In the genomic region with DNA sequence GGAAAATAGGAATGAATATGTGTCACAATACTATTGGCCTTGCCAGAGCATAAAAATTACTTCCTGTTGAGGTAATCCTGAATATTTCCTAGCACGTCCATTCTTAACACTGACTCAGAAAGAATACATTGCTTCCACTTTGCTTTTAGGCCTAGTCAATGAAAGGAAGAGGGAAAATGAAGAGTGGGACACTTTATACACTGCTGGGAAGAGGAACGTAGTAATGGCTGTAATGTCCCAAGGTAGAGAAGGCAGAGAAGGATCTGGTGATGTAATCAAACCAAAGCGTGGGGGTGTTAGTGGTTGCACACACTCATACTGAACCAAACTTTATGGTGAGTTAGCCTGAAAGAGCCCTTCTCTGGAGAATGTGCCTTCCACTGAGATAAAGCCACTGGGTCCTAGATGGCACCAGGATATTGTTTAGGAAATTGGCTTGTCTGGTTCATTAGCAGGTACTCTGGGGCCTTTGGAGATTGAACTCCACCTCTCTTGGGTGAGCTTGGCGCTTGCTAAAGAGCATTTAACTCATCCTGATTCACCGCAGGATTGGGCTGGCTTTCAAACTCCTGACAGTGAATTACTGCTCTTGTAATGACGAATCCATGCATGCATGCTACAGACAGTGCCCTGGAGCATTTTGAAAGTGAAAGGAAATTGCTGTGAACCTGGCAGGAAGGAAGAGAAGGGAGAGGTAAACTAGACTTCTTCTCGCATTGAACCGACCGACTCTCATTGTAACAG, we compare ENCODE assay signal across 8 cellular contexts.
DNase-seq lines count a peak whose midpoint lies in the region; ATAC-seq, FAIRE-seq and TF ChIP-seq lines count a peak whose summit lies in the region.

No MANE protein-coding gene starts in this region.

- CTCF ChIA-PET in activated CD8-positive, alpha-beta memory T cell treated with anti-CD3 and anti-CD28 coated beads, Interleukin-2, amount 10 ng/mL, durations not matched to agents 7 days and 5 days (lab: Charles Lee), result no interaction called here
- CTCF ChIA-PET in endothelial cell of umbilical vein (lab: Charles Lee), result no interaction called here

- no peak for FAIRE-seq in endothelial cell of umbilical vein (lab: Jason Lieb, UNC)

- TF ChIP-seq POLR2A in endothelial cell of umbilical vein (IDR thresholded peaks at IDR 0.05; ENCODE audit: low read depth, low read length), result no peak
- TF ChIP-seq POLR2A in sigmoid colon (IDR thresholded peaks at IDR 0.05), result no peak

- no peak for TF ChIP-seq CTCF in endothelial cell of umbilical vein (IDR thresholded peaks at IDR 0.05; ENCODE audit: extremely low read depth in 1 of 2, insufficient read depth in 1 of 2, low read depth in 1 of 2, low read length in 2 of 2)
- TF ChIP-seq CTCF in sigmoid colon (IDR thresholded peaks at IDR 0.05), result no peak

- BruUV-seq in endothelial cell of umbilical vein (replicated peaks; lab: Mats Ljungman, UMichigan), result no TSS peak

- H3K4me2 ChIP-seq in endothelial cell of umbilical vein (ENCODE audit: insufficient read depth, low read length), result peak overlapping the region; percentile 43

- no peak for TF ChIP-seq EP300 in sigmoid colon (IDR thresholded peaks at IDR 0.05)

- 24 to 60% methylated on average over 9 of the region's 9 CpGs for WGBS in sigmoid colon, 2 donors

- no peak overlapping the region for H3K4me3 Mint-ChIP-seq in activated CD8-positive, alpha-beta memory T cell treated with anti-CD3 and anti-CD28 coated beads, Interleukin-2, amount 10 ng/mL, durations not matched to agents 7 days and 5 days

- intact Hi-C loops in endothelial cell of umbilical vein (cut with micrococcal nuclease), result loop anchor here (1.0 kb wide), 2 partner anchors 15 to 39 kb away; no protein-coding TSS in a partner anchor
- intact Hi-C loops in sigmoid colon (cut with DNase I), result no loop called here

- no peaks in the 10 kb centered on the region for H3K79me2 ChIP-seq in endothelial cell of umbilical vein (ENCODE audit: control insufficient read depth, insufficient read depth, low read length)

- H3K27ac Mint-ChIP-seq in activated CD8-positive, alpha-beta memory T cell treated with anti-CD3 and anti-CD28 coated beads, Interleukin-2, amount 10 ng/mL, durations not matched to agents 7 days and 5 days, result peak overlapping the region; percentile 64

- no peaks in the 10 kb centered on the region for H3K36me3 ChIP-seq in endothelial cell of umbilical vein (ENCODE audit: control insufficient read depth in 2 of 2, extremely low read depth in 1 of 2, insufficient read depth in 2 of 2, low read length in 2 of 2)
- H3K36me3 ChIP-seq in sigmoid colon, result no peaks in the 10 kb centered on the region

- no peak overlapping the region for H3K9ac ChIP-seq in endothelial cell of umbilical vein (replicated peaks; ENCODE audit: extremely low read depth, insufficient read depth, low read length)

- no peaks in the 10 kb centered on the region for H4K20me1 ChIP-seq in endothelial cell of umbilical vein (replicated peaks; ENCODE audit: control insufficient read depth, extremely low read depth, insufficient read depth, low read length)

- DNase-seq in activated CD8-positive, alpha-beta memory T cell treated with anti-CD3 and anti-CD28 coated beads, Interleukin-2, amount 10 ng/mL, durations not matched to agents 7 days and 5 days, result peak; percentile 45
- no peak for DNase-seq in activated CD8-positive, alpha-beta memory T cell treated with anti-CD3 and anti-CD28 coated beads, Interleukin-2, amount 50 U/mL, for 48 hours
- DNase-seq in RKO (ENCODE audit: low spot score), result peak; percentile 99
- DNase-seq in endothelial cell of umbilical vein (ENCODE audit: low read depth, low spot score), result peak; percentile 13
- no peak for DNase-seq in sigmoid colon
- DNase-seq in NCI-H1105 treated with DMSO at 0.1 percent for 48 hours (lab: John Stamatoyannopoulos, UW), result no peak

- H3K9me1 ChIP-seq in endothelial cell of umbilical vein (replicated peaks; ENCODE audit: control insufficient read depth, extremely low read depth, insufficient read depth, low read length), result no peaks in the 10 kb centered on the region

- H3K27ac ChIP-seq in endothelial cell of umbilical vein (ENCODE audit: insufficient read depth, low read depth, low read length), result peak overlapping the region; percentile 45
- H3K27ac ChIP-seq in sigmoid colon, result peak overlapping the region; percentile 25 to 56 (median 36)

- peak; percentile 70 for ATAC-seq in activated CD8-positive, alpha-beta memory T cell treated with anti-CD3 and anti-CD28 coated beads, Interleukin-2, amount 10 ng/mL, durations not matched to agents 7 days and 5 days
- ATAC-seq in HG02642 (IDR thresholded peaks at IDR 0.05; ENCODE audit: poor library complexity, unreplicated experiment) (peak; percentile 65), HG03571 (IDR thresholded peaks at IDR 0.05; ENCODE audit: unreplicated experiment) (no peak)

- no peaks in the 10 kb centered on the region for H3K9me3 ChIP-seq in endothelial cell of umbilical vein (replicated peaks; ENCODE audit: control insufficient read depth, insufficient read depth, low read length)
- H3K9me3 ChIP-seq in sigmoid colon, result no peaks in the 10 kb centered on the region

- peaks cover 34% of the 10 kb centered on the region for H3K4me1 Mint-ChIP-seq in activated CD8-positive, alpha-beta memory T cell treated with anti-CD3 and anti-CD28 coated beads, Interleukin-2, amount 10 ng/mL, durations not matched to agents 7 days and 5 days

- no peaks in the 10 kb centered on the region for H3K27me3 ChIP-seq in endothelial cell of umbilical vein (ENCODE audit: control insufficient read depth in 2 of 2, insufficient read depth in 2 of 2, low read length in 2 of 2)
- H3K27me3 ChIP-seq in sigmoid colon, result no peaks in the 10 kb centered on the region

- H3K4me1 ChIP-seq in endothelial cell of umbilical vein (ENCODE audit: control insufficient read depth, extremely low read depth, insufficient read depth, low read length) (peaks cover 6% of the 10 kb centered on the region), sigmoid colon (peaks cover 0 to 22% (median 17%) of the 10 kb centered on the region in 4 donors)

- H3K9me3 Mint-ChIP-seq in activated CD8-positive, alpha-beta memory T cell treated with anti-CD3 and anti-CD28 coated beads, Interleukin-2, amount 10 ng/mL, durations not matched to agents 7 days and 5 days (ENCODE audit: low read depth), result no peaks in the 10 kb centered on the region

- H2AFZ ChIP-seq in endothelial cell of umbilical vein (ENCODE audit: low read depth, low read length), result peak overlapping the region; percentile 76

- no peaks in the 10 kb centered on the region for H3K36me3 Mint-ChIP-seq in activated CD8-positive, alpha-beta memory T cell treated with anti-CD3 and anti-CD28 coated beads, Interleukin-2, amount 10 ng/mL, durations not matched to agents 7 days and 5 days

- H3K27me3 Mint-ChIP-seq in activated CD8-positive, alpha-beta memory T cell treated with anti-CD3 and anti-CD28 coated beads, Interleukin-2, amount 10 ng/mL, durations not matched to agents 7 days and 5 days, result peaks cover 25% of the 10 kb centered on the region

- dilution Hi-C loops in endothelial cell of umbilical vein (cut with MboI; ENCODE audit: extremely low pct_ligation_motif_present, low sequenced_read_pairs), result no loop called here

- POLR2A ChIA-PET in endothelial cell of umbilical vein (lab: Charles Lee), result no interaction called here

- H3K4me3 ChIP-seq in endothelial cell of umbilical vein (replicated peaks in 1 of 3; ENCODE audit: insufficient read depth in 1 of 3, low read depth in 1 of 3, low read length in 3 of 3) (no peak overlapping the region), sigmoid colon (no peak overlapping the region)

TF ChIP-seq in endothelial cell of umbilical vein, 7 proteins besides CTCF, POLR2A, EP300 and RAD21:
- no peak for TF ChIP-seq POLR2AphosphoS5 (IDR thresholded peaks at IDR 0.05; ENCODE audit: insufficient read depth, low read depth, low read length)
- peak; percentile 51 for TF ChIP-seq JUN (IDR thresholded peaks at IDR 0.05; ENCODE audit: borderline replicate concordance, insufficient read depth, insufficient read length, low read depth)

Comparison
In these comparisons a context has a peak if more than half of its experiments do, and no peak if none do; other contexts are left out.
1. DNase-seq: peak in activated CD8-positive, alpha-beta memory T cell treated with anti-CD3 and anti-CD28 coated beads, Interleukin-2, amount 10 ng/mL, durations not matched to agents 7 days and 5 days (single experiment), RKO (single experiment) and endothelial cell of umbilical vein (single experiment); none in activated CD8-positive, alpha-beta memory T cell treated with anti-CD3 and anti-CD28 coated beads, Interleukin-2, amount 50 U/mL, for 48 hours (single experiment), sigmoid colon (single experiment) and NCI-H1105 treated with DMSO at 0.1 percent for 48 hours (single experiment).